Comparison of ENCODE assay signal across 1 cellular context in genomic region chr7:66307591-66308215, GRCh38.
A peak's percentile ranks its signal among the peaks of the same experiment; 100 is the strongest.
TF ChIP-seq lines count a peak whose summit lies in the region.

No MANE protein-coding gene starts in this region.

TF ChIP-seq in HepG2, 621 proteins besides CTCF, POLR2A, EP300 and RAD21 (continued from another document and continues in another):
- TF ChIP-seq ZNF609 (CRISPR knock-in tag; IDR thresholded peaks at IDR 0.05; ENCODE audit: borderline replicate concordance) (peak; percentile 68; the same call in 1 of the 2 replicates), ZNF513 (CRISPR knock-in tag; conservative IDR thresholded peaks at IDR 0.05) (no peak), E2F2 (CRISPR knock-in tag; IDR thresholded peaks at IDR 0.05; ENCODE audit: borderline replicate concordance) (no peak), ARID2 (CRISPR knock-in tag; IDR thresholded peaks at IDR 0.05; ENCODE audit: borderline replicate concordance) (no peak), KDM1A (CRISPR knock-in tag; IDR thresholded peaks at IDR 0.05) (peak; percentile 31; the same call in 1 of the 2 replicates), ZNF337 (CRISPR knock-in tag; IDR thresholded peaks at IDR 0.05; ENCODE audit: borderline replicate concordance, low read depth) (peak; percentile 38; the same call in 1 of the 2 replicates), GRHL1 (CRISPR knock-in tag; conservative IDR thresholded peaks at IDR 0.05) (no peak), GATAD1 (CRISPR knock-in tag; IDR thresholded peaks at IDR 0.05) (peak; percentile 46; the same call in 1 of the 2 replicates), ZNF577 (CRISPR knock-in tag; IDR thresholded peaks at IDR 0.05; ENCODE audit: borderline replicate concordance, low read depth) (no peak), FOXA1 (IDR thresholded peaks at IDR 0.05) (0 out of 2 replicates have a peak, but pooled peaks have one; percentile 30), FOXA1 (CRISPR knock-in tag; IDR thresholded peaks at IDR 0.05) (peak; percentile 59; the same call in 1 of the 2 replicates), ZNF10 (CRISPR knock-in tag; IDR thresholded peaks at IDR 0.05; ENCODE audit: borderline replicate concordance, low read depth) (no peak), KLF16 (CRISPR knock-in tag; IDR thresholded peaks at IDR 0.05) (peak in 1 of 2 experiments; percentile 61; a peak in 1 of 4 replicates), RARG (CRISPR knock-in tag; IDR thresholded peaks at IDR 0.05; ENCODE audit: low read depth) (0 out of 2 replicates have a peak, but pooled peaks have one; percentile 53), FOXK1 (CRISPR knock-in tag; IDR thresholded peaks at IDR 0.05; ENCODE audit: borderline replicate concordance, low read depth) (peak; percentile 26; the same call in 1 of the 2 replicates), ZBTB43 (CRISPR knock-in tag; conservative IDR thresholded peaks at IDR 0.05) (peak; percentile 54), POLR2AphosphoS2 (IDR thresholded peaks at IDR 0.05; ENCODE audit: low read depth, low read length) (no peak), ZNF280D (CRISPR knock-in tag; IDR thresholded peaks at IDR 0.05) (no peak), DDIT3 (CRISPR knock-in tag; IDR thresholded peaks at IDR 0.05) (no peak), ZFP1 (CRISPR knock-in tag; IDR thresholded peaks at IDR 0.05) (peak; percentile 70; the same call in 1 of the 2 replicates), ZNF34 (CRISPR knock-in tag; IDR thresholded peaks at IDR 0.05; ENCODE audit: borderline replicate concordance) (0 out of 2 replicates have a peak, but pooled peaks have one; percentile 62), DMAP1 (CRISPR knock-in tag; IDR thresholded peaks at IDR 0.05) (0 out of 2 replicates have a peak, but pooled peaks have one; percentile 48), GATAD2A (CRISPR knock-in tag; IDR thresholded peaks at IDR 0.05) (peak; percentile 89), ZNF644 (CRISPR knock-in tag; IDR thresholded peaks at IDR 0.05; ENCODE audit: low read depth) (peak; percentile 98), DRAP1 (CRISPR knock-in tag; IDR thresholded peaks at IDR 0.05) (peak; percentile 37; the same call in 1 of the 2 replicates), MEIS2 (CRISPR knock-in tag; IDR thresholded peaks at IDR 0.05) (peak; percentile 45; the same call in 1 of the 2 replicates), ZNF781 (CRISPR knock-in tag; IDR thresholded peaks at IDR 0.05; ENCODE audit: borderline replicate concordance, not compliant biosample characterization) (no peak), ZGPAT (CRISPR knock-in tag; IDR thresholded peaks at IDR 0.05) (peak; percentile 64), NR2C2 (CRISPR knock-in tag; IDR thresholded peaks at IDR 0.05; ENCODE audit: borderline replicate concordance) (peak; percentile 65), ZNF501 (CRISPR knock-in tag; IDR thresholded peaks at IDR 0.05) (no peak; the same call in 1 of the 2 replicates), ZNF691 (CRISPR knock-in tag; IDR thresholded peaks at IDR 0.05; ENCODE audit: borderline replicate concordance, low read depth) (0 out of 2 replicates have a peak, but pooled peaks have one; percentile 73), PATZ1 (CRISPR knock-in tag; IDR thresholded peaks at IDR 0.05) (no peak)
